In the genomic region with DNA sequence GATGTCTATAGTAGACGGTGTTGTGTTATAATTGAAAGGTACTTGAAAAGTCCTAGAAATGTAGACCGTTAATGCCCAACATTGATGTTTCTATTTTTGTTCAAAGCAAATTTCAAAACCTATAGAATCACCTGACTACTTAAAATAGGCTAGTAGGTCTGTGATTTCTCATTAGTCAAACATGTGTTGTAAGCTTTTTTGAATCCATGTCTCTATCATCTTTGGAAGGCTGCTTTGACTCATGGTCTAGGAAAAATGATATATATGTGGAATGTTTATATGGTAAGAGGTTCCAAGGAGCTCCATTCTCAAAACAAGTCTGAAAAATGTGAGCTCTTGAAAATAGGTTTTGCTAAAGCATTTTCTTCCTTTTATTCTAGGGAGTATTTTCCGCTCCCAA, we compare ENCODE assay signal across 13 cellular contexts.
A peak's percentile ranks its signal among the peaks of the same experiment; 100 is the strongest.
DNase-seq lines count a peak whose midpoint lies in the region; ATAC-seq and TF ChIP-seq lines count a peak whose summit lies in the region.
"Had no signal": no experiment of that assay in that cellular context is flagged by ENCODE, and none has a peak within 500 bp of the region (broad histone marks: within the 10 kb centered on the region; RNA-seq: fewer than 3 reads in every experiment).

No MANE protein-coding gene starts in this region.

- H3K36me3 Mint-ChIP-seq in activated naive CD4-positive, alpha-beta T cell treated with anti-CD3 and anti-CD28 coated beads, Interleukin-2, amount 50 U/mL, for 72 hours, result peaks cover 14 to 20% of the 10 kb centered on the region in 2 donors

- DNase-seq in AG04450 (ENCODE audit: low read depth, low spot score) (peak; percentile 18), HCEC 1CT (peak; percentile 58), amniotic epithelial cell (ENCODE audit: low read depth) (peak; percentile 78), fibroblast of the aortic adventitia (ENCODE audit: low read depth) (peak; percentile 39), MG63 (no peak), GM19240 (ENCODE audit: insufficient read length, low spot score) (no peak)
- DNase-seq in activated naive CD4-positive, alpha-beta T cell treated with anti-CD3 and anti-CD28 coated beads, Interleukin-2, amount 50 U/mL, for 72 hours (ENCODE audit: low spot score in 2 of 2), result no peak
- DNase-seq: CD4-positive, CD25-positive, alpha-beta regulatory T cell; GDM1; NCI-H2107 had no signal

- H3K4me3 ChIP-seq in AG04450 (ENCODE audit: low read depth, low read length) (no peak overlapping the region), fibroblast of the aortic adventitia (ENCODE audit: low read depth, low read length) (no peak overlapping the region), MG63 (no peak overlapping the region)
- H3K4me3 ChIP-seq: A549 had no signal

- H3K27me3 ChIP-seq in AG04450 (ENCODE audit: control insufficient read depth, insufficient read depth, low read length) (no peaks in the 10 kb centered on the region), MG63 (no peaks in the 10 kb centered on the region)

- ATAC-seq in HG02642 (IDR thresholded peaks at IDR 0.05; ENCODE audit: poor library complexity, unreplicated experiment), result no peak
- no peak for ATAC-seq in activated naive CD4-positive, alpha-beta T cell treated with anti-CD3 and anti-CD28 coated beads, Interleukin-2, amount 50 U/mL, for 72 hours
- ATAC-seq: Right ventricle myocardium inferior had no signal

- H3K9me3 ChIP-seq in AG04450 (ENCODE audit: control insufficient read depth, insufficient read depth, low read length) (no peaks in the 10 kb centered on the region), MG63 (no peaks in the 10 kb centered on the region; the same call in 1 of the 2 replicates)
- H3K9me3 ChIP-seq: A549 had no signal

- H3K27ac ChIP-seq in AG04450 (ENCODE audit: low read depth, low read length), result no peak overlapping the region
- H3K27ac ChIP-seq: A549 had no signal

- no peaks in the 10 kb centered on the region for H3K9me3 Mint-ChIP-seq in activated naive CD4-positive, alpha-beta T cell treated with anti-CD3 and anti-CD28 coated beads, Interleukin-2, amount 50 U/mL, for 72 hours
- H3K9me3 Mint-ChIP-seq: CD4-positive, CD25-positive, alpha-beta regulatory T cell had no signal

- POLR2A ChIA-PET in AG04450 (lab: Yijun Ruan, JAX), result interaction anchor here (0.5 kb wide), 1 partner anchor 376 kb away, joined by 4 read pairs; no protein-coding TSS in a partner anchor

- H3K27ac Mint-ChIP-seq in activated naive CD4-positive, alpha-beta T cell treated with anti-CD3 and anti-CD28 coated beads, Interleukin-2, amount 50 U/mL, for 72 hours, result no peak overlapping the region
- H3K27ac Mint-ChIP-seq: CD4-positive, CD25-positive, alpha-beta regulatory T cell had no signal

- TF ChIP-seq CTCF in AG04450 (IDR thresholded peaks at IDR 0.05; ENCODE audit: low read depth, low read length) (no peak), fibroblast of the aortic adventitia (IDR thresholded peaks at IDR 0.05; ENCODE audit: insufficient read depth, low read length) (no peak)

- H3K36me3 ChIP-seq in MG63, result peaks cover 8% of the 10 kb centered on the region; the same call in 1 of the 2 replicates

- CTCF ChIA-PET in AG04450 (lab: Charles Lee), result interaction anchor here (2.1 kb wide), 1 partner anchor 426 kb away, joined by 9 read pairs; no protein-coding TSS in a partner anchor

Comparison
In these comparisons a context has a peak if more than half of its experiments do, and no peak if none do; other contexts are left out.
1. DNase-seq: peak in AG04450 (single experiment), HCEC 1CT (single experiment), amniotic epithelial cell (single experiment) and fibroblast of the aortic adventitia (single experiment); none in MG63 (single experiment), activated naive CD4-positive, alpha-beta T cell treated with anti-CD3 and anti-CD28 coated beads, Interleukin-2, amount 50 U/mL, for 72 hours (0 of 2) and GM19240 (single experiment).